ENCODE assay signal across 9 cellular contexts in genomic region chr20:36463212-36464061, GRCh38.
DNase-seq lines count a peak whose midpoint lies in the region; TF ChIP-seq lines count a peak whose summit lies in the region.
"Had no signal": no experiment of that assay in that cellular context is flagged by ENCODE, and none has a peak within 500 bp of the region (broad histone marks: within the 10 kb centered on the region; RNA-seq: fewer than 3 reads in every experiment).

No MANE protein-coding gene starts in this region.

- CTCF ChIA-PET in Calu3 (lab: Charles Lee) (interaction anchor here (0.6 kb wide), 3 partner anchors 39 to 1200 kb away, joined by 5 to 9 read pairs (median 5); no protein-coding TSS in a partner anchor), PC-9 (lab: Charles Lee) (interaction anchor here (0.6 kb wide), 1 partner anchor 191 kb away, joined by 3 read pairs; no protein-coding TSS in a partner anchor)

- H3K79me2 ChIP-seq in PC-9 (ENCODE audit: low read depth) (peaks cover 58% of the 10 kb centered on the region), parathyroid adenoma (peaks cover 2% of the 10 kb centered on the region)

- H3K27ac ChIP-seq in PC-9 (peak overlapping the region; percentile 92; the same call in 1 of the 2 replicates), epithelial cell of prostate (peak overlapping the region; percentile 88), parathyroid adenoma (peak overlapping the region; percentile 80)

- peak overlapping the region; percentile 93 for H3K4me3 ChIP-seq in PC-9
- peak overlapping the region; percentile 92 for H3K4me3 ChIP-seq in parathyroid adenoma (ENCODE audit: low read depth, low read length)

- H3K36me3 Mint-ChIP-seq in Calu3 (ENCODE audit: insufficient read depth, unreplicated experiment): peaks cover 33% of the 10 kb centered on the region

- no peaks in the 10 kb centered on the region for H3K9me3 ChIP-seq in PC-9 (ENCODE audit: insufficient read depth, low read depth)
- H3K9me3 ChIP-seq in parathyroid adenoma (ENCODE audit: control insufficient read depth, low read length): no peaks in the 10 kb centered on the region

- TF ChIP-seq CTCF in Calu3 (IDR thresholded peaks at IDR 0.05; ENCODE audit: unreplicated experiment) (no peak), PC-9 (conservative IDR thresholded peaks at IDR 0.05) (no peak), parathyroid adenoma (IDR thresholded peaks at IDR 0.05) (no peak)

- peaks cover 65% of the 10 kb centered on the region for H3K4me1 Mint-ChIP-seq in Calu3 (ENCODE audit: low read depth, unreplicated experiment)

- no peak for DNase-seq in Calu3
- no peak for DNase-seq in PC-9
- no peak for DNase-seq in epithelial cell of prostate (ENCODE audit: low read depth, low spot score)
- no peak for DNase-seq in putamen (ENCODE audit: low spot score)
- DNase-seq in iPS-NIHi7 (ENCODE audit: extremely low spot score): no peak
- DNase-seq in activated gamma-delta T cell treated with Interleukin-2 at 50 U/mL for 16 hours: no peak
- no peak for DNase-seq in NCI-H2196 (lab: John Stamatoyannopoulos, UW; ENCODE audit: unreplicated experiment)
- DNase-seq: stimulated activated CD4-positive, alpha-beta T cell treated with anti-CD3 and anti-CD28 coated beads, Interleukin-2, amount 100 ng/mL, for 48 hours had no signal

- H3K27me3 ChIP-seq in PC-9 (ENCODE audit: insufficient read depth, low read depth) (no peaks in the 10 kb centered on the region), parathyroid adenoma (ENCODE audit: control insufficient read depth, insufficient read depth, low read length) (no peaks in the 10 kb centered on the region)

- peaks cover 36% of the 10 kb centered on the region for H3F3A ChIP-seq in PC-9 (ENCODE audit: insufficient read depth, low read depth)

- no peaks in the 10 kb centered on the region for H3K9me3 Mint-ChIP-seq in Calu3 (ENCODE audit: low read depth, unreplicated experiment)

- peak overlapping the region; percentile 99 for H3K4me3 Mint-ChIP-seq in Calu3 (ENCODE audit: low read depth, unreplicated experiment)

- H4K20me1 ChIP-seq in PC-9 (ENCODE audit: insufficient read depth): peaks cover 45% of the 10 kb centered on the region

- POLR2A ChIA-PET in PC-9 (lab: Charles Lee; ENCODE audit: unreplicated experiment): no interaction called here

- H2AFZ ChIP-seq in PC-9 (no peak overlapping the region), parathyroid adenoma (no peak overlapping the region)

- no peak overlapping the region for H3K27ac Mint-ChIP-seq in Calu3 (ENCODE audit: unreplicated experiment)

- peak overlapping the region; percentile 100 for H3K4me2 ChIP-seq in PC-9
- H3K4me2 ChIP-seq in parathyroid adenoma (ENCODE audit: low read length): peak overlapping the region; percentile 100

- no peak overlapping the region for H3K9ac ChIP-seq in parathyroid adenoma

- intact Hi-C loops in Calu3 (cut with micrococcal nuclease; ENCODE audit: unreplicated experiment) (no loop called here), PC-9 (cut with micrococcal nuclease; ENCODE audit: unreplicated experiment) (loop anchor here (5.0 kb wide), 1 partner anchor 144 kb away; the partner anchor contains the start of gene RAB5IF)

- H3K4me1 ChIP-seq in PC-9 (replicated peaks; ENCODE audit: insufficient read depth) (peaks cover 58% of the 10 kb centered on the region), parathyroid adenoma (peaks cover 18% of the 10 kb centered on the region)

- no peaks in the 10 kb centered on the region for H3K36me3 ChIP-seq in PC-9 (ENCODE audit: low read depth)
- no peaks in the 10 kb centered on the region for H3K36me3 ChIP-seq in parathyroid adenoma (ENCODE audit: control insufficient read depth, insufficient read depth, low read length)

- no peaks in the 10 kb centered on the region for H3K27me3 Mint-ChIP-seq in Calu3 (ENCODE audit: unreplicated experiment)

- BruUV-seq in Calu3 (replicated peaks; lab: Mats Ljungman, UMichigan) (TSS peak; percentile 58), PC-9 (replicated peaks; lab: Mats Ljungman, UMichigan) (no TSS peak)

- no peaks in the 10 kb centered on the region for H3K9me2 ChIP-seq in PC-9 (ENCODE audit: insufficient read depth)
